ENCODE assay signal across 11 cellular contexts in genomic region chr2:136057023-136057801, GRCh38.
DNase-seq lines count a peak whose midpoint lies in the region; ATAC-seq, FAIRE-seq and TF ChIP-seq lines count a peak whose summit lies in the region.
"Had no signal": no experiment of that assay in that cellular context is flagged by ENCODE, and none has a peak within 500 bp of the region (broad histone marks: within the 10 kb centered on the region; RNA-seq: fewer than 3 reads in every experiment).

No MANE protein-coding gene starts in this region.

- no peaks in the 10 kb centered on the region for H3K36me3 ChIP-seq in ascending aorta

- H3K36me3 Mint-ChIP-seq in effector memory CD8-positive, alpha-beta T cell (ENCODE audit: insufficient read depth) = no peaks in the 10 kb centered on the region
- H3K36me3 Mint-ChIP-seq: brain had no signal

- intact Hi-C loops in ascending aorta (cut with DNase I) = no loop called here

- TF ChIP-seq CTCF in ascending aorta (IDR thresholded peaks at IDR 0.05) = no peak

- DNase-seq in GM12891 (ENCODE audit: insufficient read length, low spot score) (no peak), ascending aorta (ENCODE audit: low spot score in 2 of 2) (no peak), hippocampal formation (lab: John Stamatoyannopoulos, UW) (no peak), dedifferentiated amniotic fluid mesenchymal stem cell (ENCODE audit: extremely low spot score) (no peak), NCI-H1694 treated with DMSO at 0.1 percent for 48 hours (lab: John Stamatoyannopoulos, UW) (no peak)
- peak; percentile 2 to 31 (median 10) for DNase-seq in effector memory CD8-positive, alpha-beta T cell
- DNase-seq: hypothalamus had no signal

- no peak overlapping the region for H3K4me3 ChIP-seq in ascending aorta

- H3K27me3 Mint-ChIP-seq in effector memory CD8-positive, alpha-beta T cell = no peaks in the 10 kb centered on the region

- H3K4me3 Mint-ChIP-seq in effector memory CD8-positive, alpha-beta T cell = peak overlapping the region; percentile 4 to 51
- H3K4me3 Mint-ChIP-seq: brain had no signal

- TF ChIP-seq POLR2A in GM12891 (IDR thresholded peaks at IDR 0.05; ENCODE audit: low read depth, low read length) = no peak

- H3K9me3 Mint-ChIP-seq in effector memory CD8-positive, alpha-beta T cell = peaks cover 0 to 1% of the 10 kb centered on the region in 2 donors

- H3K27ac ChIP-seq in ascending aorta = no peak overlapping the region

- peak; percentile 81 for FAIRE-seq in GM12891 (lab: Jason Lieb, UNC)
- FAIRE-seq: urothelium cell line had no signal

- no peaks in the 10 kb centered on the region for H3K9me3 ChIP-seq in ascending aorta

- peak; percentile 36 for ATAC-seq in GM21526 (IDR thresholded peaks at IDR 0.05; ENCODE audit: low FRiP score, unreplicated experiment)
- ATAC-seq in HG03521 (IDR thresholded peaks at IDR 0.05; ENCODE audit: unreplicated experiment) = peak; percentile 32
- peak; percentile 55 for ATAC-seq in effector memory CD8-positive, alpha-beta T cell (replicated peaks)

- no peaks in the 10 kb centered on the region for H3K27me3 ChIP-seq in ascending aorta

- peaks cover 31 to 46% of the 10 kb centered on the region in 2 donors for H3K4me1 Mint-ChIP-seq in effector memory CD8-positive, alpha-beta T cell (ENCODE audit: low read depth in 2 of 2)

- no peaks in the 10 kb centered on the region for H3K4me1 ChIP-seq in ascending aorta

- H3K27ac Mint-ChIP-seq in effector memory CD8-positive, alpha-beta T cell = peak overlapping the region; percentile 4 to 78
- H3K27ac Mint-ChIP-seq: brain had no signal

TF ChIP-seq in GM12891, 5 proteins besides CTCF, POLR2A, EP300 and RAD21:
- no peak for TF ChIP-seq POLR2AphosphoS5 (IDR thresholded peaks at IDR 0.05; ENCODE audit: low read depth, low read length)
- 0 out of 2 replicates have a peak, but pooled peaks have one; percentile 32 for TF ChIP-seq TAF1 (IDR thresholded peaks at IDR 0.05; ENCODE audit: low read depth, low read length)
- no peak for TF ChIP-seq SPI1 (IDR thresholded peaks at IDR 0.05; ENCODE audit: low read depth, low read length)
- TF ChIP-seq POU2F2 (IDR thresholded peaks at IDR 0.05; ENCODE audit: low read depth, low read length) = 0 out of 2 replicates have a peak, but pooled peaks have one; percentile 54
- no peak for TF ChIP-seq PAX5 (IDR thresholded peaks at IDR 0.05; ENCODE audit: insufficient read depth, low read length, severe bottlenecking)

Comparison
In these comparisons a context has a peak if more than half of its experiments do, and no peak if none do; other contexts are left out.
1. DNase-seq: peak in effector memory CD8-positive, alpha-beta T cell (3 of 3); none in GM12891 (single experiment), ascending aorta (0 of 2), hippocampal formation (0 of 2), dedifferentiated amniotic fluid mesenchymal stem cell (single experiment) and NCI-H1694 treated with DMSO at 0.1 percent for 48 hours (single experiment).
2. Peak in every context shown above with its lines, with median percentiles within 50 percentile points of each other: ATAC-seq.